ENCODE assay signal across 8 cellular contexts in genomic region chr1:154556422-154556821, GRCh38. TPM values are rescaled to one million over a fixed set of nuclear protein-coding genes. Genes with fewer than 3 reads are reported as not detected.
DNase-seq lines count a peak whose midpoint lies in the region; ATAC-seq and TF ChIP-seq lines count a peak whose summit lies in the region.
"Had no signal": no experiment of that assay in that cellular context is flagged by ENCODE, and none has a peak within 500 bp of the region (broad histone marks: within the 10 kb centered on the region; RNA-seq: fewer than 3 reads in every experiment).

No MANE protein-coding gene starts in this region.

- H2AFZ ChIP-seq in KMS-11 (ENCODE audit: low read depth): no peak overlapping the region

- H3K4me1 ChIP-seq in KMS-11 (ENCODE audit: low read depth, poor library complexity, severe bottlenecking): peaks cover 51% of the 10 kb centered on the region
- peaks cover 0 to 53% (median 47%) of the 10 kb centered on the region in 4 donors for H3K4me1 ChIP-seq in sigmoid colon

- 42 to 47% methylated on average over 4 of the region's 4 CpGs for WGBS in sigmoid colon, 2 donors

- peak overlapping the region; percentile 92 for H3K4me2 ChIP-seq in KMS-11

- H3K27me3 ChIP-seq in KMS-11 (ENCODE audit: insufficient read depth, low read depth) (no peaks in the 10 kb centered on the region), sigmoid colon (no peaks in the 10 kb centered on the region)

- peak overlapping the region; percentile 67; the same call in 1 of the 2 replicates for H3K9ac ChIP-seq in KMS-11

- H3K27ac ChIP-seq in KMS-11: no peak overlapping the region
- H3K27ac ChIP-seq in sigmoid colon: peak overlapping the region; percentile 4 to 96 (median 94)

- TF ChIP-seq POLR2A in sigmoid colon (IDR thresholded peaks at IDR 0.05): no peak

- H3K4me3 ChIP-seq in KMS-11 (IDR thresholded peaks at IDR 0.05; ENCODE audit: insufficient read depth, low read depth, low read length) (no peak overlapping the region), sigmoid colon (peak overlapping the region in 3 of 4 donors; percentile 79 to 95 (median 94))

- ATAC-seq in GM18873 (IDR thresholded peaks at IDR 0.05; ENCODE audit: low FRiP score, unreplicated experiment): no peak
- no peak for ATAC-seq in GM21360 (IDR thresholded peaks at IDR 0.05; ENCODE audit: unreplicated experiment)
- no peak for ATAC-seq in HG03378 (IDR thresholded peaks at IDR 0.05; ENCODE audit: unreplicated experiment)

- peaks cover 29% of the 10 kb centered on the region for H3K79me2 ChIP-seq in KMS-11 (ENCODE audit: insufficient read depth, low read depth)

- H3K9me3 ChIP-seq in sigmoid colon: no peaks in the 10 kb centered on the region

- DNase-seq in ecto neural progenitor cell (ENCODE audit: low spot score) (peak; percentile 55), sigmoid colon (no peak)
- DNase-seq: KG1, small intestine had no signal

- H3K36me3 ChIP-seq in KMS-11 (ENCODE audit: insufficient read depth): peaks cover 36% of the 10 kb centered on the region
- peaks cover 14 to 46% (median 39%) of the 10 kb centered on the region in 4 donors for H3K36me3 ChIP-seq in sigmoid colon

- intact Hi-C loops in sigmoid colon (cut with DNase I): loop anchor here (5.0 to 10.0 kb wide), 3 partner anchors 149 to 498 kb away; partner anchors contain the start of genes ADAM15, ATP8B2 and IL6R

- no peak for TF ChIP-seq CTCF in KMS-11 (conservative IDR thresholded peaks at IDR 0.05; ENCODE audit: low read depth, low read length)
- TF ChIP-seq CTCF in sigmoid colon (IDR thresholded peaks at IDR 0.05): no peak

- no peaks in the 10 kb centered on the region for H4K20me1 ChIP-seq in KMS-11 (ENCODE audit: insufficient read depth)

- TF ChIP-seq EP300 in sigmoid colon (IDR thresholded peaks at IDR 0.05): no peak

RNA-seq across cellular contexts. Expression of gene UBE2Q1, which starts 2.0 kb away (rescaled TPM):
- 10 to 100 TPM; 15.1 to 18.9 (median 16.3) TPM for total RNA-seq in sigmoid colon
- polyA plus RNA-seq in sigmoid colon: 10 to 100 TPM; 36.6 to 40.7 (median 37.7) TPM

RNA-seq across cellular contexts. Expression of gene CHRNB2, which starts 11.2 kb away (rescaled TPM):
- total RNA-seq in sigmoid colon: 1 to 10 TPM in 2 of 4 donors, under 1 TPM in 2; under 0.01 to 1.7 (median 1.0) TPM
- under 1 TPM in 1 of 3 donors, not detected in 2; 0.31 TPM for polyA plus RNA-seq in sigmoid colon

RNA-seq across cellular contexts. Expression of gene ADAR, which starts 51.6 kb away (rescaled TPM):
- 100 to 1,000 TPM in 1 of 4 donors, 10 to 100 TPM in 3; 59.4 to 103 (median 69.7) TPM for total RNA-seq in sigmoid colon
- polyA plus RNA-seq in sigmoid colon: 10 to 100 TPM; 21.0 to 80.7 (median 38.6) TPM

RNA-seq across cellular contexts. Expression of gene SHE, which starts 54.2 kb away (rescaled TPM):
- 10 to 100 TPM in 1 of 4 donors, 1 to 10 TPM in 3; 5.2 to 10.2 (median 7.8) TPM for total RNA-seq in sigmoid colon
- polyA plus RNA-seq in sigmoid colon: 1 to 10 TPM; 1.6 to 5.7 (median 3.0) TPM

RNA-seq across cellular contexts. Expression of gene TDRD10, which starts 54.4 kb away (rescaled TPM):
- total RNA-seq in sigmoid colon: 1 to 10 TPM in 3 of 4 donors, under 1 TPM in 1; 0.68 to 3.9 (median 1.8) TPM
- 1 to 10 TPM in 2 of 3 donors, under 1 TPM in 1; 0.46 to 2.0 (median 1.8) TPM for polyA plus RNA-seq in sigmoid colon
